8 cellular contexts compared by ENCODE assay signal in genomic region chr6:35140991-35141720, GRCh38. TPM values are rescaled to one million over a fixed set of nuclear protein-coding genes. Genes with fewer than 3 reads are reported as not detected.
DNase-seq lines count a peak whose midpoint lies in the region; FAIRE-seq and TF ChIP-seq lines count a peak whose summit lies in the region.

Gene TCP11 (minus strand): TSS chr6:35141339. CDS start chr6:35140870, 469 bp downstream.

- DNase-seq in activated CD4-positive, alpha-beta T cell treated with anti-CD3 and anti-CD28 coated beads for 48 hours: peak; percentile 37
- peak in 1 of 2 experiments; percentile 62 for DNase-seq in H1 (ENCODE audit: low read depth in 1 of 2, low spot score in 2 of 2)
- DNase-seq in osteoblast (ENCODE audit: insufficient read length, low spot score, missing footprints): no peak
- DNase-seq in T-helper 9 cell: no peak
- no peak for DNase-seq in NCI-H1048 (lab: John Stamatoyannopoulos, UW)
- DNase-seq in SKM-1 treated with dmso at 0.1 percent for 144 hours (lab: John Stamatoyannopoulos, UW; ENCODE audit: unreplicated experiment): no peak
- no peak for DNase-seq in COR-L47 (lab: John Stamatoyannopoulos, UW)

- H3K56ac ChIP-seq in H1 (replicated peaks; ENCODE audit: insufficient read length, low read depth, low read length): no peak within 1 kb of the TSS

- H3K4ac ChIP-seq in H1 (replicated peaks; ENCODE audit: insufficient read length, low read depth, low read length): no peak within 1 kb of the TSS

- TF ChIP-seq CTCF in H1 (IDR thresholded peaks at IDR 0.05; ENCODE audit: control extremely low read depth in 1 of 3, insufficient read depth in 1 of 3, low read depth in 1 of 3, low read length in 3 of 3) (no peak), osteoblast (IDR thresholded peaks at IDR 0.05; ENCODE audit: extremely low read depth, low read depth, low read length) (no peak)

- H3K27ac ChIP-seq in BLaER1: peak within 1 kb of the TSS; percentile 72
- H3K27ac ChIP-seq in H1 (ENCODE audit: low read depth, low read length): no peak within 1 kb of the TSS
- no peak within 1 kb of the TSS for H3K27ac ChIP-seq in osteoblast (ENCODE audit: low read depth, low read length)

- H3K14ac ChIP-seq in H1 (ENCODE audit: insufficient read length): no peak within 1 kb of the TSS

- no peak within 1 kb of the TSS for H2BK120ac ChIP-seq in H1 (replicated peaks; ENCODE audit: low read depth, low read length)

- H3K79me2 ChIP-seq in H1 (ENCODE audit: control insufficient read depth in 1 of 2, insufficient read depth in 2 of 2, low read length in 2 of 2): no peaks in the 10 kb centered on the region
- H3K79me2 ChIP-seq in osteoblast (ENCODE audit: insufficient read depth, low read length): no peaks in the 10 kb centered on the region

- H4K5ac ChIP-seq in H1 (ENCODE audit: insufficient read length, low read depth, low read length): no peak within 1 kb of the TSS

- no peak within 1 kb of the TSS for H3K23ac ChIP-seq in H1 (ENCODE audit: insufficient read length)

- H3K18ac ChIP-seq in H1 (ENCODE audit: extremely low read depth, low read length): peak within 1 kb of the TSS; percentile 60; the same call in 1 of the 2 replicates

- peak within 1 kb of the TSS; percentile 52 for H3K4me3 ChIP-seq in BLaER1
- no peak within 1 kb of the TSS for H3K4me3 ChIP-seq in H1 (ENCODE audit: extremely low read depth in 1 of 4, insufficient read depth in 2 of 4, low read depth in 3 of 4, low read length in 4 of 4)
- no peak within 1 kb of the TSS for H3K4me3 ChIP-seq in osteoblast (ENCODE audit: insufficient read depth, low read length)

- H3K9ac ChIP-seq in BLaER1 (peak within 1 kb of the TSS; percentile 65), H1 (replicated peaks in 1 of 4; ENCODE audit: extremely low read depth in 1 of 4, low read depth in 3 of 4, low read length in 3 of 4) (no peak within 1 kb of the TSS)

- no peak for TF ChIP-seq POLR2A in H1 (IDR thresholded peaks at IDR 0.05; ENCODE audit: control extremely low read depth in 1 of 2, low read depth in 2 of 2, low read length in 2 of 2)

- H3K9me3 ChIP-seq in BLaER1: no peaks in the 10 kb centered on the region
- H3K9me3 ChIP-seq in H1 (ENCODE audit: insufficient read depth in 2 of 2, low read depth in 1 of 2, low read length in 1 of 2): no peaks in the 10 kb centered on the region; a peak in 1 of 4 replicates
- H3K9me3 ChIP-seq in osteoblast (ENCODE audit: low read depth, low read length): no peaks in the 10 kb centered on the region

- peak within 1 kb of the TSS; percentile 85; the same call in 1 of the 2 replicates for H4K8ac ChIP-seq in H1 (ENCODE audit: extremely low read depth, insufficient read depth, low read length)

- H2AK5ac ChIP-seq in H1 (ENCODE audit: low read depth, low read length): no peak within 1 kb of the TSS

- FAIRE-seq in H1 (lab: Jason Lieb, UNC): no peak

- WGBS in H1 (ENCODE audit: extremely low coverage in 1 of 2, insufficient coverage in 1 of 2, insufficient read length in 1 of 2, insufficient replicate concordance in 2 of 2, low coverage in 1 of 2, low lambda C conversion rate in 2 of 2, missing lambda C conversion rate in 1 of 2), 2 experiments: 86% methylated on average over 36 of the region's 74 CpGs; no CpG with 5 or more reads in 1 of the 2 experiments

- H2BK15ac ChIP-seq in H1 (ENCODE audit: low read length): no peak within 1 kb of the TSS

- no peak within 1 kb of the TSS for H2BK5ac ChIP-seq in H1 (ENCODE audit: low read depth, low read length)

- no peak within 1 kb of the TSS for H2BK20ac ChIP-seq in H1 (ENCODE audit: low read length)

- H2BK12ac ChIP-seq in H1 (ENCODE audit: low read depth, low read length): no peak within 1 kb of the TSS

- CTCF ChIA-PET in H1 (lab: Charles Lee; ENCODE audit: partially characterized antibody): interaction anchor here (1.1 to 4.8 kb wide), 10 partner anchors 13 to 265 kb away, joined by 3 to 89 read pairs (median 9); no protein-coding TSS in a partner anchor

- H3K27me3 ChIP-seq in BLaER1 (no peaks in the 10 kb centered on the region), H1 (replicated peaks in 1 of 4; ENCODE audit: control insufficient read depth in 3 of 4, extremely low read depth in 1 of 4, insufficient read depth in 3 of 4, low read length in 3 of 4) (peaks cover 0 to 12% (median 12%) of the 10 kb centered on the region in 4 experiments; a peak in 5 of 7 replicates), osteoblast (ENCODE audit: insufficient read depth, low read length) (no peaks in the 10 kb centered on the region)

- H3K79me1 ChIP-seq in H1 (ENCODE audit: low read depth, low read length): no peaks in the 10 kb centered on the region

- no peak within 1 kb of the TSS for H4K91ac ChIP-seq in H1 (replicated peaks; ENCODE audit: insufficient read length, low read length)

- H3K4me2 ChIP-seq in BLaER1 (peak within 1 kb of the TSS; percentile 85), H1 (ENCODE audit: insufficient read depth in 1 of 2, low read depth in 2 of 2, low read length in 2 of 2) (peak within 1 kb of the TSS in 1 of 2 experiments; percentile 26; a peak in 1 of 4 replicates), osteoblast (ENCODE audit: insufficient read depth, low read length) (no peak within 1 kb of the TSS)

- H2AFZ ChIP-seq in H1 (ENCODE audit: low read length): no peak within 1 kb of the TSS
- H2AFZ ChIP-seq in osteoblast (ENCODE audit: low read length): peak within 1 kb of the TSS; percentile 32

- H4K20me1 ChIP-seq in BLaER1: no peaks in the 10 kb centered on the region
- H4K20me1 ChIP-seq in H1 (replicated peaks in 1 of 2; ENCODE audit: control insufficient read depth in 1 of 2, insufficient read depth in 2 of 2, low read length in 2 of 2): no peaks in the 10 kb centered on the region
- H4K20me1 ChIP-seq in osteoblast (ENCODE audit: insufficient read depth, low read length): no peaks in the 10 kb centered on the region

- no peak for TF ChIP-seq RAD21 in H1 (IDR thresholded peaks at IDR 0.05 in 1 of 2, conservative IDR thresholded peaks at IDR 0.05 in 1 of 2; ENCODE audit: low read depth in 2 of 2, low read length in 2 of 2)

- H3K4me1 ChIP-seq in BLaER1 (peaks cover 29% of the 10 kb centered on the region), H1 (replicated peaks in 1 of 4; ENCODE audit: control insufficient read depth in 3 of 4, insufficient read depth in 4 of 4, low read length in 3 of 4) (peaks cover 0 to 3% (median under 1%) of the 10 kb centered on the region in 4 experiments; a peak in 1 of 7 replicates), osteoblast (ENCODE audit: insufficient read depth, low read length) (peaks cover 13% of the 10 kb centered on the region)

- no peaks in the 10 kb centered on the region for H3K36me3 ChIP-seq in BLaER1
- H3K36me3 ChIP-seq in H1 (ENCODE audit: control insufficient read depth in 2 of 4, insufficient read depth in 4 of 4, low read length in 3 of 4): no peaks in the 10 kb centered on the region
- H3K36me3 ChIP-seq in osteoblast (ENCODE audit: insufficient read depth, low read length): no peaks in the 10 kb centered on the region

- TF ChIP-seq EP300 in H1 (IDR thresholded peaks at IDR 0.05; ENCODE audit: borderline replicate concordance in 1 of 2, low read depth in 2 of 2, low read length in 2 of 2): peak in 1 of 2 experiments; percentile 47; a peak in 1 of 3 replicates

- POLR2A ChIA-PET in H1 (lab: Charles Lee; ENCODE audit: partially characterized antibody): interaction anchor here (1.0 to 1.5 kb wide), 2 partner anchors 25 to 154 kb away, joined by 3 read pairs; no protein-coding TSS in a partner anchor

- no peaks in the 10 kb centered on the region for H3K23me2 ChIP-seq in H1 (ENCODE audit: low read depth, low read length)

TF ChIP-seq in H1, 55 proteins besides CTCF, POLR2A, EP300 and RAD21:
- TF ChIP-seq TCF12 (IDR thresholded peaks at IDR 0.05; ENCODE audit: low read depth, low read length) (no peak), RNF2 (IDR thresholded peaks at IDR 0.05; ENCODE audit: borderline replicate concordance, low read depth, low read length, missing control alignments, poor library complexity, severe bottlenecking) (peak; percentile 55), MAX (IDR thresholded peaks at IDR 0.05) (peak; percentile 99), BCL11A (IDR thresholded peaks at IDR 0.05; ENCODE audit: low read depth in 2 of 2, low read length in 2 of 2) (no peak), E2F6 (IDR thresholded peaks at IDR 0.05) (peak; percentile 99), EZH2 (IDR thresholded peaks at IDR 0.05; ENCODE audit: low read depth, low read length, severe bottlenecking) (peak; percentile 29), SUZ12 (IDR thresholded peaks at IDR 0.05; ENCODE audit: low read length) (no peak)

RNA-seq across cellular contexts. Expression of gene TCP11, which starts in this region (rescaled TPM):
- total RNA-seq in H1 (2021; fragmentation: NEBNext Ultra II Directional; extraction: Animal tissue kit (Norgen Biotek cat#: 25700)): not detected in 2 replicates
- 0.11 and 0.22 TPM in 2 replicates for polyA plus RNA-seq in H1 (2011; rRNA removed)
- not detected for polyA plus RNA-seq in H1 (2011; cell fraction: cytosol; rRNA removed)
- polyA plus RNA-seq in H1 (2011; cell fraction: nucleus; rRNA removed): not detected
- polyA plus RNA-seq in H1 (2012, experiment 1 of 2): not detected in 4 replicates
- polyA plus RNA-seq in H1 (2012, experiment 2 of 2): not detected
- 0.10 TPM for polyA plus RNA-seq in H1 (2013, experiment 1 of 2)
- not detected for polyA plus RNA-seq in H1 (2013, experiment 2 of 2)
- not detected in 2 replicates for polyA minus RNA-seq in H1 (2011; rRNA and poly(A)+ RNA removed)
- not detected for polyA minus RNA-seq in H1 (2011; cell fraction: cytosol; rRNA and poly(A)+ RNA removed)
- not detected for polyA minus RNA-seq in H1 (2011; cell fraction: nucleus; rRNA and poly(A)+ RNA removed)
- total RNA-seq in osteoblast: 0.29 and 0.72 TPM in 2 replicates
